In the genomic region with DNA sequence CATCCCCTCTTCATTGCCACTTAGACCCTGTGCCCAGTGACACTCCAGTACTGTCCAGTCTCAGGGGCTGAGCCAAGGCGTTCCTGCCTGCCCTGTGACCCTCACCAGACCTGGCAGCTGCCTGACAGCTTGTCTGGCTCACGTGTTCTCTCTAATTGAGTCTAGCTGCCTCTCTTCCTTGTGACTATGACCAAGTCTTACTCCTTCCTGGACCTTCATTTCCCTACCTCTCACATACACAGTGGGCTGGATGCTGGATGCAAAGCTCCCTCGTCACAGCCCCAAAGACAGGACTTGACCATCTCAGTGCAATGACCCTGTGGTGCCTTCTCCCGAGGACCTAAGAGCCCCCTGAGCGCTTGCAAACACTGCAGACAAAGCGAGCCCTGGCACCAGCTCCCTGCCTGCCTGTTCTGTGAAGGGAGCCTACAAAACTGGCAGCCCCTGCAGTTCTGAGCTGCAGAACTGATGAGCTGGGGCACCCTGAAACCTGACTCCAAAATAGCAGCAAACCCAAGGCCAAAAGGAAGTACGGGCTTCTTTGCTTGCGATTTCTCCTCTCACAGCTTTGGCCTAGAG, we compare ENCODE assay signal across 8 cellular contexts. TPM values are rescaled to one million over a fixed set of nuclear protein-coding genes. Genes with fewer than 3 reads are reported as not detected.
DNase-seq lines count a peak whose midpoint lies in the region; ATAC-seq and TF ChIP-seq lines count a peak whose summit lies in the region.

No MANE protein-coding gene starts in this region.

- H3K27me3 Mint-ChIP-seq in Caco-2 (ENCODE audit: insufficient read depth, unreplicated experiment) = no peaks in the 10 kb centered on the region
- H3K27me3 Mint-ChIP-seq in endodermal cell (ENCODE audit: insufficient read depth) = no peaks in the 10 kb centered on the region

- H4K20me1 ChIP-seq in OCI-LY7 (ENCODE audit: insufficient read depth, low read length) (0 out of 2 replicates have a peak, but pooled peaks cover 11% of the 10 kb centered on the region), neural cell (ENCODE audit: insufficient read depth) (no peaks in the 10 kb centered on the region)

- H3K9ac ChIP-seq in endodermal cell (ENCODE audit: extremely low read depth, low read length, poor library complexity, severe bottlenecking) (peak overlapping the region; percentile 22), neural cell (ENCODE audit: low read length) (peak overlapping the region; percentile 63)

- H3K36me3 Mint-ChIP-seq in Caco-2 (ENCODE audit: insufficient read depth, unreplicated experiment) (no peaks in the 10 kb centered on the region), endodermal cell (ENCODE audit: low read depth) (peaks cover 14% of the 10 kb centered on the region)

- TF ChIP-seq CTCF in Caco-2 (IDR thresholded peaks at IDR 0.05; ENCODE audit: insufficient read depth in 1 of 2, low read depth in 1 of 2, low read length in 1 of 2, severe bottlenecking in 1 of 2, unreplicated experiment in 1 of 2) (no peak), OCI-LY7 (conservative IDR thresholded peaks at IDR 0.05; ENCODE audit: low read length) (no peak), endodermal cell (conservative IDR thresholded peaks at IDR 0.05) (no peak), neural cell (IDR thresholded peaks at IDR 0.05; ENCODE audit: poor library complexity, severe bottlenecking) (no peak)

- H3K79me2 ChIP-seq in OCI-LY7 (ENCODE audit: insufficient read depth, low read depth, low read length) (peaks cover 11% of the 10 kb centered on the region), neural cell (replicated peaks; ENCODE audit: insufficient read depth, low read length) (peaks cover 18% of the 10 kb centered on the region)

- peaks cover 3% of the 10 kb centered on the region for H3K36me3 ChIP-seq in Caco-2 (ENCODE audit: control insufficient read depth, insufficient read depth, low read length)
- peaks cover 5% of the 10 kb centered on the region; the same call in 1 of the 2 replicates for H3K36me3 ChIP-seq in OCI-LY7 (ENCODE audit: insufficient read depth, low read length)
- H3K36me3 ChIP-seq in endodermal cell (ENCODE audit: control insufficient read depth, insufficient read depth, low read length) = peaks cover 9% of the 10 kb centered on the region
- no peaks in the 10 kb centered on the region for H3K36me3 ChIP-seq in neural cell (ENCODE audit: insufficient read depth, low read length)

- H3K9me2 ChIP-seq in OCI-LY7 (ENCODE audit: insufficient read depth, low read length) = no peaks in the 10 kb centered on the region
- no peaks in the 10 kb centered on the region for H3K9me2 ChIP-seq in neural cell (ENCODE audit: insufficient read depth, low read length)

- TF ChIP-seq EP300 in neural cell (conservative IDR thresholded peaks at IDR 0.05; ENCODE audit: poor library complexity, severe bottlenecking) = no peak

- no peaks in the 10 kb centered on the region for H3K9me3 ChIP-seq in Caco-2
- H3K9me3 ChIP-seq in OCI-LY7 (ENCODE audit: low read length) = no peaks in the 10 kb centered on the region
- no peaks in the 10 kb centered on the region for H3K9me3 ChIP-seq in endodermal cell (ENCODE audit: control insufficient read depth, low read length)
- no peaks in the 10 kb centered on the region for H3K9me3 ChIP-seq in neural cell (ENCODE audit: low read length)

- H3K9me3 Mint-ChIP-seq in Caco-2 (ENCODE audit: unreplicated experiment) (no peaks in the 10 kb centered on the region), endodermal cell (no peaks in the 10 kb centered on the region)

- H3K4me2 ChIP-seq in OCI-LY7 (ENCODE audit: low read length) (peak overlapping the region; percentile 75), neural cell (ENCODE audit: low read length) (peak overlapping the region; percentile 88)

- no peaks in the 10 kb centered on the region for H3F3A ChIP-seq in neural cell (ENCODE audit: insufficient read depth, low read length, poor library complexity, severe bottlenecking)

- ATAC-seq in GM21515 (IDR thresholded peaks at IDR 0.05; ENCODE audit: unreplicated experiment) = no peak

- DNase-seq in Caco-2 (no peak), OCI-LY7 (ENCODE audit: low spot score) (peak; percentile 33), endodermal cell (no peak), NCI-H2029 treated with DMSO at 0.1 percent for 48 hours (lab: John Stamatoyannopoulos, UW) (no peak), kidney tubule cell (ENCODE audit: low spot score) (no peak)
- no peak for DNase-seq in stimulated activated CD4-positive, alpha-beta T cell treated with anti-CD3 and anti-CD28 coated beads, Interleukin-12 subunit alpha, Interleukin-12 subunit beta, amount 100 ng/mL, for 4 hours

- no peaks in the 10 kb centered on the region for H3K27me3 ChIP-seq in Caco-2 (replicated peaks; ENCODE audit: control insufficient read depth, insufficient read depth, low read length)
- H3K27me3 ChIP-seq in endodermal cell (ENCODE audit: control insufficient read depth, insufficient read depth, low read length, poor library complexity, severe bottlenecking) = no peaks in the 10 kb centered on the region
- H3K27me3 ChIP-seq in neural cell (ENCODE audit: insufficient read depth, low read depth, low read length) = no peaks in the 10 kb centered on the region

- BruUV-seq in Caco-2 (replicated peaks; lab: Mats Ljungman, UMichigan) (TSS peak; percentile 36), OCI-LY7 (replicated peaks; lab: Mats Ljungman, UMichigan) (TSS peak; percentile 51)

- H2AFZ ChIP-seq in OCI-LY7 (ENCODE audit: low read length) (no peak overlapping the region), neural cell (ENCODE audit: low read depth, low read length) (no peak overlapping the region)

- WGBS in endodermal cell (ENCODE audit: insufficient coverage in 1 of 2, insufficient read length in 1 of 2), 2 experiments = 79 to 95% methylated on average over 2 to 8 of the region's 8 CpGs

- H3K27ac Mint-ChIP-seq in Caco-2 (ENCODE audit: unreplicated experiment) = no peak overlapping the region
- H3K27ac Mint-ChIP-seq in endodermal cell = no peak overlapping the region

- POLR2A ChIA-PET in Caco-2 (lab: Charles Lee) = interaction anchor here (0.6 kb wide), 1 partner anchor 15 kb away, joined by 3 read pairs; no protein-coding TSS in a partner anchor
- POLR2A ChIA-PET in OCI-LY7 (lab: Charles Lee) = interaction anchor here (2.5 kb wide), 1 partner anchor 11 kb away, joined by 5 read pairs; no protein-coding TSS in a partner anchor

- H3K4me3 ChIP-seq in Caco-2 (ENCODE audit: low read depth, low read length) = peak overlapping the region; percentile 51
- H3K4me3 ChIP-seq in OCI-LY7 (ENCODE audit: low read depth, low read length, poor library complexity, severe bottlenecking) = peak overlapping the region; percentile 74
- H3K4me3 ChIP-seq in endodermal cell (ENCODE audit: low read length) = peak overlapping the region; percentile 86
- peak overlapping the region; percentile 77 for H3K4me3 ChIP-seq in neural cell (ENCODE audit: low read length)

- H3K4me3 Mint-ChIP-seq in Caco-2 (ENCODE audit: unreplicated experiment) (peak overlapping the region; percentile 95), endodermal cell (peak overlapping the region; percentile 87)

- H3K4me1 Mint-ChIP-seq in Caco-2 (ENCODE audit: low read depth, unreplicated experiment) (peaks cover 26% of the 10 kb centered on the region), endodermal cell (peaks cover 33% of the 10 kb centered on the region)

- CTCF ChIA-PET in Caco-2 (lab: Charles Lee) (interaction anchor here (1.3 kb wide), 1 partner anchor 10 kb away, joined by 3 read pairs; no protein-coding TSS in a partner anchor), OCI-LY7 (lab: Charles Lee; ENCODE audit: unreplicated experiment) (interaction anchor here (0.6 to 1.1 kb wide), 2 partner anchors 9 to 130 kb away, joined by 3 to 4 read pairs; no protein-coding TSS in a partner anchor)

- peaks cover 17% of the 10 kb centered on the region for H3K4me1 ChIP-seq in Caco-2
- H3K4me1 ChIP-seq in OCI-LY7 (ENCODE audit: insufficient read depth, low read length, poor library complexity, severe bottlenecking) = peaks cover 57% of the 10 kb centered on the region
- H3K4me1 ChIP-seq in endodermal cell (ENCODE audit: control insufficient read depth, insufficient read depth, low read length) = peaks cover 14% of the 10 kb centered on the region

- no peak for TF ChIP-seq RAD21 in neural cell (conservative IDR thresholded peaks at IDR 0.05)

- intact Hi-C loops in Caco-2 (cut with micrococcal nuclease; ENCODE audit: unreplicated experiment) = no loop called here
- intact Hi-C loops in OCI-LY7 (cut with micrococcal nuclease; ENCODE audit: unreplicated experiment) = loop anchor here (5.0 to 10.0 kb wide), 3 partner anchors 63 to 1846 kb away; a partner anchor contains a TSS

- H3K27ac ChIP-seq in OCI-LY7 (ENCODE audit: low read depth, low read length, poor library complexity, severe bottlenecking) (no peak overlapping the region), endodermal cell (ENCODE audit: low read depth, low read length) (no peak overlapping the region), neural cell (ENCODE audit: low read length) (no peak overlapping the region)

TF ChIP-seq in neural cell, 6 proteins besides CTCF, POLR2A, EP300 and RAD21 (continues in another document):
- TF ChIP-seq TAF1 (IDR thresholded peaks at IDR 0.05; ENCODE audit: low read depth) = no peak
- no peak for TF ChIP-seq SMC3 (conservative IDR thresholded peaks at IDR 0.05; ENCODE audit: poor library complexity)
- no peak for TF ChIP-seq MXI1 (conservative IDR thresholded peaks at IDR 0.05; ENCODE audit: poor library complexity, severe bottlenecking)
- TF ChIP-seq EZH2 (IDR thresholded peaks at IDR 0.05; ENCODE audit: borderline replicate concordance, insufficient read depth, low read length, poor library complexity, severe bottlenecking) = no peak

RNA-seq across cellular contexts. Expression of a gene that starts 1.7 kb away (rescaled TPM):
- total RNA-seq in Caco-2 (2022) (23.0 and 23.7 TPM in 2 replicates), OCI-LY7 (2022) (13.5 and 15.1 TPM in 2 replicates), endodermal cell (10 to 100 TPM; 31.5 to 32.0 TPM)
- 12.7 and 17.6 TPM in 2 replicates for total RNA-seq in OCI-LY7 (2014; rRNA removed; shearing (Covaris generic))
- 33.2 TPM for polyA plus RNA-seq in endodermal cell (2013, experiment 1 of 2)
- polyA plus RNA-seq in endodermal cell (2013, experiment 2 of 2) = 31.2 TPM
- polyA plus RNA-seq in neural cell = 52.0 and 62.0 TPM in 2 replicates
- 30.4 and 35.8 TPM in 2 replicates for polyA minus RNA-seq in neural cell

RNA-seq across cellular contexts. Expression of a gene that starts 3.8 kb away (rescaled TPM):
- total RNA-seq in Caco-2 (2022) (27.0 and 27.9 TPM in 2 replicates), OCI-LY7 (2022) (50.9 and 52.0 TPM in 2 replicates), endodermal cell (10 to 100 TPM; 19.5 to 28.3 TPM)
- total RNA-seq in OCI-LY7 (2014; rRNA removed; shearing (Covaris generic)) = 26.2 and 31.1 TPM in 2 replicates
- 15.6 TPM for polyA plus RNA-seq in endodermal cell (2013, experiment 1 of 2)
- polyA plus RNA-seq in endodermal cell (2013, experiment 2 of 2) = 15.2 TPM
- polyA plus RNA-seq in neural cell = 11.1 and 17.8 TPM in 2 replicates
- 39.7 and 47.7 TPM in 2 replicates for polyA minus RNA-seq in neural cell
